18 cellular contexts compared by ENCODE assay signal in the genomic region with DNA sequence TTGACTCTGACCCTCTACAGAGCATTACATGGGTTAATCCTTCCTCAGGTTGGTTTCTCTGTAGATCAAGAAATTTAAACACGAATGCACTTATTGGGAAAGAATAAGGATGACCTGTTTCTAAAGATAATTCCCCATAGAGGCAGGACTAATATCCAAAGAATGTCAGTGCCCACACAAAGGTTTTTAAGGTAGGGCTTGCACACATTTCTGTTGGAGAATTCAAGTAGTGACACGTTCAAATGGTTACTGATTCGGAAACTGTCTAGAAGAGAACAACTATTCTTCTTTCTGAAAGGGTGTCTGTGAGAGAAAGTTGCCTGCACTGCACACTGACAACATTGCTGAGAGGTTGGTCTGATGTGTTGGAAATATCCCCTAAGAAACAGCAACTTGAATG.
DNase-seq lines count a peak whose midpoint lies in the region; ATAC-seq and TF ChIP-seq lines count a peak whose summit lies in the region.
"Had no signal": no experiment of that assay in that cellular context is flagged by ENCODE, and none has a peak within 500 bp of the region (broad histone marks: within the 10 kb centered on the region; RNA-seq: fewer than 3 reads in every experiment).

No MANE protein-coding gene starts in this region.

- dilution Hi-C loops in mammary epithelial cell (cut with HindIII; ENCODE audit: low sequenced_read_pairs), result no loop called here

- peak overlapping the region; percentile 30 for H2AFZ ChIP-seq in mammary epithelial cell (ENCODE audit: low read depth, low read length)
- H2AFZ ChIP-seq: GM23338 had no signal

- H3K36me3 Mint-ChIP-seq in mesothelial cell of epicardium, result no peaks in the 10 kb centered on the region
- H3K36me3 Mint-ChIP-seq: CD14-positive monocyte; CD4-positive, alpha-beta memory T cell had no signal

- H3K27ac ChIP-seq in mammary epithelial cell (ENCODE audit: insufficient read depth, low read depth, low read length), result peak overlapping the region; percentile 73
- H3K27ac ChIP-seq: BLaER1 had no signal

- H3K4me3 Mint-ChIP-seq in mesothelial cell of epicardium, result no peak overlapping the region
- H3K4me3 Mint-ChIP-seq: CD14-positive monocyte; CD4-positive, alpha-beta memory T cell; GM23338 had no signal

- peak overlapping the region; percentile 59 for H3K4me2 ChIP-seq in mammary epithelial cell (ENCODE audit: insufficient read depth, low read depth, low read length)
- H3K4me2 ChIP-seq: BLaER1, GM23338 had no signal

- TF ChIP-seq CTCF in mammary epithelial cell (conservative IDR thresholded peaks at IDR 0.05 in 1 of 2, IDR thresholded peaks at IDR 0.05 in 1 of 2; ENCODE audit: extremely low read depth in 1 of 2, insufficient read depth in 1 of 2, low read depth in 1 of 2, low read length in 2 of 2) (no peak), mesothelial cell of epicardium (IDR thresholded peaks at IDR 0.05; ENCODE audit: unreplicated experiment) (no peak)

- H3K4me1 ChIP-seq in mammary epithelial cell (ENCODE audit: insufficient read depth, low read length), result peaks cover 12% of the 10 kb centered on the region

- WGBS in mammary epithelial cell (ENCODE audit: low coverage, missing lambda C conversion rate), result 0% methylated on average over 3 of the region's 3 CpGs

- POLR2A ChIA-PET in HEK293T (lab: Yijun Ruan, JAX), result no interaction called here

- CTCF ChIA-PET in mammary epithelial cell (lab: Charles Lee; ENCODE audit: low non-redundant PET) (no interaction called here), HEK293T (lab: Yijun Ruan, JAX) (no interaction called here)

- no peak overlapping the region for H3K4me3 ChIP-seq in mammary epithelial cell (replicated peaks in 1 of 3; ENCODE audit: insufficient read depth in 1 of 3, low read depth in 2 of 3, low read length in 3 of 3)
- H3K4me3 ChIP-seq: BLaER1, GM23338 had no signal

- H3K27ac Mint-ChIP-seq in mesothelial cell of epicardium, result peak overlapping the region; percentile 3
- H3K27ac Mint-ChIP-seq: CD14-positive monocyte; CD4-positive, alpha-beta memory T cell; GM23338 had no signal

- peaks cover 5% of the 10 kb centered on the region for H3K27me3 Mint-ChIP-seq in mesothelial cell of epicardium (ENCODE audit: low read depth)

- no peaks in the 10 kb centered on the region for H3K9me3 ChIP-seq in mammary epithelial cell (replicated peaks; ENCODE audit: insufficient read depth, low read length)

- H3K27me3 ChIP-seq in mammary epithelial cell (ENCODE audit: insufficient read depth, low read length), result no peaks in the 10 kb centered on the region
- H3K27me3 ChIP-seq: BLaER1 had no signal

- intact Hi-C loops in mammary epithelial cell (cut with micrococcal nuclease), result loop anchor here (5.0 kb wide), 1 partner anchor 240 kb away; no protein-coding TSS in a partner anchor

- DNase-seq in HPDE6-E6E7 (ENCODE audit: extremely low spot score) (peak; percentile 68), mammary epithelial cell (peak; percentile 94), mesothelial cell of epicardium (ENCODE audit: low spot score in 2 of 2, unreplicated experiment in 2 of 2) (no peak), RKO (ENCODE audit: low spot score) (no peak), HEK293T (ENCODE audit: extremely low spot score) (no peak), SKM-1 (lab: John Stamatoyannopoulos, UW; ENCODE audit: unreplicated experiment) (no peak)
- DNase-seq: 8988T; CD4-positive, alpha-beta memory T cell; DMS153; DMS79; GDM1 had no signal

- in situ Hi-C loops in mammary epithelial cell (cut with MboI; ENCODE audit: low sequenced_read_pairs in 2 of 2), result no loop called here

- peak; percentile 81 for ATAC-seq in esophagus mucosa
- no peak for ATAC-seq in GM21619 (IDR thresholded peaks at IDR 0.05; ENCODE audit: unreplicated experiment)
- ATAC-seq: GM23338, HCT116, HepG2 had no signal

- peaks cover 7% of the 10 kb centered on the region for H3K4me1 Mint-ChIP-seq in mesothelial cell of epicardium
- H3K4me1 Mint-ChIP-seq: CD14-positive monocyte; CD4-positive, alpha-beta memory T cell; GM23338 had no signal

- H3K9me3 Mint-ChIP-seq in mesothelial cell of epicardium, result peaks cover 4% of the 10 kb centered on the region

- H3K9ac ChIP-seq in mammary epithelial cell (ENCODE audit: insufficient read depth, low read length), result no peak overlapping the region
- H3K9ac ChIP-seq: BLaER1 had no signal

- no peaks in the 10 kb centered on the region for H3K79me2 ChIP-seq in mammary epithelial cell (ENCODE audit: insufficient read depth, low read length)

- H4K20me1 ChIP-seq in mammary epithelial cell (ENCODE audit: insufficient read depth, low read length), result no peaks in the 10 kb centered on the region
- H4K20me1 ChIP-seq: BLaER1 had no signal

- BruUV-seq in mammary epithelial cell (replicated peaks; lab: Mats Ljungman, UMichigan), result no TSS peak

- H3K36me3 ChIP-seq in mammary epithelial cell (ENCODE audit: insufficient read depth, low read length), result no peaks in the 10 kb centered on the region
- H3K36me3 ChIP-seq: BLaER1 had no signal

TF ChIP-seq in HEK293T, 16 proteins besides CTCF, POLR2A, EP300 and RAD21:
- no peak for TF ChIP-seq LEF1 (IDR thresholded peaks at IDR 0.05; ENCODE audit: borderline replicate concordance)
- no peak for TF ChIP-seq FOXK2 (IDR thresholded peaks at IDR 0.05)
- TF ChIP-seq, protein P1, sequence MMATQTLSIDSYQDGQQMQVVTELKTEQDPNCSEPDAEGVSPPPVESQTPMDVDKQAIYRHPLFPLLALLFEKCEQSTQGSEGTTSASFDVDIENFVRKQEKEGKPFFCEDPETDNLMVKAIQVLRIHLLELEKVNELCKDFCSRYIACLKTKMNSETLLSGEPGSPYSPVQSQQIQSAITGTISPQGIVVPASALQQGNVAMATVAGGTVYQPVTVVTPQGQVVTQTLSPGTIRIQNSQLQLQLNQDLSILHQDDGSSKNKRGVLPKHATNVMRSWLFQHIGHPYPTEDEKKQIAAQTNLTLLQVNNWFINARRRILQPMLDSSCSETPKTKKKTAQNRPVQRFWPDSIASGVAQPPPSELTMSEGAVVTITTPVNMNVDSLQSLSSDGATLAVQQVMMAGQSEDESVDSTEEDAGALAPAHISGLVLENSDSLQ (IDR thresholded peaks at IDR 0.05), result no peak
- no peak for TF ChIP-seq FOXM1 (IDR thresholded peaks at IDR 0.05; ENCODE audit: borderline replicate concordance)
- TF ChIP-seq ELF4 (IDR thresholded peaks at IDR 0.05), result no peak
- TF ChIP-seq NFRKB (IDR thresholded peaks at IDR 0.05), result no peak
TF ChIP-seq in HEK293T: peak in this region for 0.

Comparison
In these comparisons a context has a peak if more than half of its experiments do, and no peak if none do; other contexts are left out.
1. DNase-seq: peak in HPDE6-E6E7 (single experiment) and mammary epithelial cell (single experiment); none in mesothelial cell of epicardium (0 of 2), RKO (single experiment), HEK293T (single experiment) and SKM-1 (single experiment).